In the genomic region with DNA sequence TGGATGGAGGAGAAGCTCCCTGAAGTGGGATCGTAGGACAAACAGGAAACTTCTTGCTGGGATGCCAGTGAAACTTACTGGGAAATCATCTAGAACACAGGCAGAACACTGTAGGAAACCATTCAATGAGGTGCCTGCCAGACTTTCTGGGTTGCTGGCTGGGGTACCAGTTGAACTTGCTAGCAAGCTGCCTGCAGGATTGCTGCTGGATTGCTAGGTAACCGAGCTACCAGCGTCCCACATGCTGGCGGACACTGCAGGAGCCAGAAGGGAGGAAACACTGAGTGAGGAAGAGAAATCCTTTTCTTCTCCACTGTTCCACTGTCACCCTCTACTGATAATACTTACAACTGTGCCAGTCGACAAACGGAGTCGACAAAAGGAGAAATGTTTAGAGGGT, we compare ENCODE assay signal across 24 cellular contexts.
A peak's percentile ranks its signal among the peaks of the same experiment; 100 is the strongest.
DNase-seq lines count a peak whose midpoint lies in the region; ATAC-seq and TF ChIP-seq lines count a peak whose summit lies in the region.
"Had no signal": no experiment of that assay in that cellular context is flagged by ENCODE, and none has a peak within 500 bp of the region (broad histone marks: within the 10 kb centered on the region; RNA-seq: fewer than 3 reads in every experiment).

No MANE protein-coding gene starts in this region.

- H3K27me3 ChIP-seq in endodermal cell (ENCODE audit: control insufficient read depth, insufficient read depth, low read length, poor library complexity, severe bottlenecking): no peaks in the 10 kb centered on the region
- H3K27me3 ChIP-seq: BLaER1 treated with 17β-estradiol and CSF1 and Interleukin-3, amounts not matched to agents 10 nM and 100 nM had no signal

- no peaks in the 10 kb centered on the region for H3K36me3 ChIP-seq in endodermal cell (ENCODE audit: control insufficient read depth, insufficient read depth, low read length)
- H3K36me3 ChIP-seq: BLaER1 treated with 17β-estradiol and CSF1 and Interleukin-3, amounts not matched to agents 10 nM and 100 nM had no signal

- H3K4me1 Mint-ChIP-seq in endodermal cell (no peaks in the 10 kb centered on the region), natural killer cell (no peaks in the 10 kb centered on the region)
- H3K4me1 Mint-ChIP-seq: CD4-positive, alpha-beta memory T cell had no signal

- WGBS in endodermal cell (ENCODE audit: insufficient coverage in 1 of 2, insufficient read length in 1 of 2), 2 experiments: 84 to 93% methylated on average over 2 to 7 of the region's 7 CpGs

- TF ChIP-seq CTCF in endodermal cell (conservative IDR thresholded peaks at IDR 0.05) (no peak), natural killer cell (IDR thresholded peaks at IDR 0.05) (no peak)

- H3K9me3 Mint-ChIP-seq in endodermal cell (peaks cover 8% of the 10 kb centered on the region), natural killer cell (peaks cover 3 to 9% of the 10 kb centered on the region in 2 donors)

- H3K4me3 Mint-ChIP-seq in endodermal cell (no peak overlapping the region), natural killer cell (no peak overlapping the region)
- H3K4me3 Mint-ChIP-seq: CD4-positive, alpha-beta memory T cell had no signal

- no peak overlapping the region for H3K27ac ChIP-seq in endodermal cell (ENCODE audit: low read depth, low read length)
- H3K27ac ChIP-seq: 22Rv1; BLaER1 treated with 17β-estradiol and CSF1 and Interleukin-3, amounts not matched to agents 10 nM and 100 nM; KMS-11; PC-9; RWPE1; SK-N-MC had no signal

- H3K4me1 ChIP-seq in endodermal cell (ENCODE audit: control insufficient read depth, insufficient read depth, low read length): peaks cover 4% of the 10 kb centered on the region
- H3K4me1 ChIP-seq: BLaER1 treated with 17β-estradiol and CSF1 and Interleukin-3, amounts not matched to agents 10 nM and 100 nM had no signal

- no peaks in the 10 kb centered on the region for H3K9me3 ChIP-seq in endodermal cell (ENCODE audit: control insufficient read depth, low read length)
- H3K9me3 ChIP-seq: BLaER1 treated with 17β-estradiol and CSF1 and Interleukin-3, amounts not matched to agents 10 nM and 100 nM had no signal

- H3K36me3 Mint-ChIP-seq in endodermal cell (ENCODE audit: low read depth): no peaks in the 10 kb centered on the region
- no peaks in the 10 kb centered on the region for H3K36me3 Mint-ChIP-seq in natural killer cell
- H3K36me3 Mint-ChIP-seq: CD4-positive, alpha-beta memory T cell had no signal

- peak overlapping the region; percentile 14 for H3K9ac ChIP-seq in endodermal cell (ENCODE audit: extremely low read depth, low read length, poor library complexity, severe bottlenecking)
- H3K9ac ChIP-seq: BLaER1 treated with 17β-estradiol and CSF1 and Interleukin-3, amounts not matched to agents 10 nM and 100 nM; KMS-11 had no signal

- intact Hi-C loops in left cardiac atrium (cut with DNase I) (no loop called here), natural killer cell (cut with micrococcal nuclease) (no loop called here)

- no peak overlapping the region for H3K27ac Mint-ChIP-seq in endodermal cell
- H3K27ac Mint-ChIP-seq in natural killer cell: no peak overlapping the region
- H3K27ac Mint-ChIP-seq: CD4-positive, alpha-beta memory T cell had no signal

- peak; percentile 21 for DNase-seq in NCI-H748 (lab: John Stamatoyannopoulos, UW; ENCODE audit: unreplicated experiment)
- no peak for DNase-seq in NCI-H748 treated with DMSO at 0.1 percent for 48 hours (lab: John Stamatoyannopoulos, UW)
- DNase-seq in endodermal cell: peak; percentile 53
- peak; percentile 12 for DNase-seq in midbrain (lab: John Stamatoyannopoulos, UW)
- no peak for DNase-seq in DMS79 treated with DMSO at 0.1 percent for 48 hours (lab: John Stamatoyannopoulos, UW)
- DNase-seq in left cardiac atrium: no peak
- no peak for DNase-seq in central memory CD4-positive, alpha-beta T cell
- DNase-seq in natural killer cell: no peak
- DNase-seq: ACHN; CD4-positive, alpha-beta memory T cell; GDM1; IMR-90; MV-4-11; NCI-H187; NCI-H2107; NCI-H446 treated with DMSO at 0.1 percent for 48 hours; NCI-H526 treated with DMSO at 0.1 percent for 48 hours; PC-9; SHP77 treated with DMSO at 0.1 percent for 48 hours had no signal

- H3K27me3 Mint-ChIP-seq in endodermal cell (ENCODE audit: insufficient read depth) (no peaks in the 10 kb centered on the region), natural killer cell (ENCODE audit: low read depth in 2 of 2) (no peaks in the 10 kb centered on the region)
- H3K27me3 Mint-ChIP-seq: CD4-positive, alpha-beta memory T cell had no signal

- no peak overlapping the region for H3K4me3 ChIP-seq in endodermal cell (ENCODE audit: low read length)
- H3K4me3 ChIP-seq: BLaER1 treated with 17β-estradiol and CSF1 and Interleukin-3, amounts not matched to agents 10 nM and 100 nM; PC-9; SK-N-MC had no signal

- ATAC-seq in left cardiac atrium (no peak), natural killer cell (no peak)

Comparison
In these comparisons a context has a peak if more than half of its experiments do, and no peak if none do; other contexts are left out.
1. DNase-seq: peak in NCI-H748 (single experiment), endodermal cell (single experiment) and midbrain (single experiment); none in NCI-H748 treated with DMSO at 0.1 percent for 48 hours (single experiment), DMS79 treated with DMSO at 0.1 percent for 48 hours (single experiment), left cardiac atrium (single experiment), central memory CD4-positive, alpha-beta T cell (single experiment) and natural killer cell (single experiment).